ENCODE assay signal across 28 cellular contexts in genomic region chr18:31098878-31099277, GRCh38. TPM values are rescaled to one million over a fixed set of nuclear protein-coding genes. Genes with fewer than 3 reads are reported as not detected.
DNase-seq lines count a peak whose midpoint lies in the region; ATAC-seq and TF ChIP-seq lines count a peak whose summit lies in the region.
"Had no signal": no experiment of that assay in that cellular context is flagged by ENCODE, and none has a peak within 500 bp of the region (broad histone marks: within the 10 kb centered on the region; RNA-seq: fewer than 3 reads in every experiment).

No MANE protein-coding gene starts in this region.

- H3F3A ChIP-seq in PC-3 (ENCODE audit: low read length, unreplicated experiment), result no peaks in the 10 kb centered on the region

- H3K9ac ChIP-seq in PC-3 (ENCODE audit: low read length), result peak overlapping the region; percentile 48
- H3K9ac ChIP-seq in colonic mucosa (ENCODE audit: low read depth in 2 of 2, low read length in 2 of 2), result peak overlapping the region in 1 of 2 donors; percentile 57
- H3K9ac ChIP-seq: GM23248 had no signal

- POLR2A ChIA-PET in PC-3 (lab: Charles Lee; ENCODE audit: unreplicated experiment), result interaction anchor here (0.6 to 1.5 kb wide), 6 partner anchors 56 to 1244 kb away, joined by 3 to 5 read pairs (median 3); no protein-coding TSS in a partner anchor

- no peak for TF ChIP-seq EP300 in suprapubic skin (IDR thresholded peaks at IDR 0.05)

- H3K27me3 ChIP-seq in PC-3 (ENCODE audit: low read length), result no peaks in the 10 kb centered on the region
- no peaks in the 10 kb centered on the region for H3K27me3 ChIP-seq in colonic mucosa
- peaks cover 11% of the 10 kb centered on the region for H3K27me3 ChIP-seq in suprapubic skin
- H3K27me3 ChIP-seq: upper lobe of left lung had no signal

- H3K4me1 ChIP-seq in PC-3 (ENCODE audit: insufficient read depth, low read length), result peaks cover 54% of the 10 kb centered on the region
- H3K4me1 ChIP-seq in colonic mucosa, result peaks cover 3% of the 10 kb centered on the region
- peaks cover 11% of the 10 kb centered on the region for H3K4me1 ChIP-seq in mucosa of descending colon (ENCODE audit: low read depth)
- H3K4me1 ChIP-seq in suprapubic skin, result peaks cover 19% of the 10 kb centered on the region

- no TSS peak for BruUV-seq in PC-3 (replicated peaks; lab: Mats Ljungman, UMichigan)

- intact Hi-C loops in PC-3 (cut with micrococcal nuclease) (loop anchor here (1.0 to 2.0 kb wide), 4 partner anchors 54 to 302 kb away; no protein-coding TSS in a partner anchor), colonic mucosa (cut with DNase I) (no loop called here), mucosa of descending colon (cut with DNase I, micrococcal nuclease) (no loop called here)

- H3K9me3 ChIP-seq in PC-3 (ENCODE audit: low read length) (no peaks in the 10 kb centered on the region), colonic mucosa (no peaks in the 10 kb centered on the region), mucosa of descending colon (no peaks in the 10 kb centered on the region), suprapubic skin (no peaks in the 10 kb centered on the region)
- H3K9me3 ChIP-seq: sigmoid colon, upper lobe of left lung had no signal

- no peak for TF ChIP-seq POLR2A in suprapubic skin (IDR thresholded peaks at IDR 0.05)

- H3K4me2 ChIP-seq in PC-3 (ENCODE audit: low read length), result peak overlapping the region; percentile 86

- H3K4me3 ChIP-seq in PC-3 (ENCODE audit: low read length) (peak overlapping the region; percentile 33; the same call in 1 of the 2 replicates), colonic mucosa (no peak overlapping the region), mucosa of descending colon (no peak overlapping the region), suprapubic skin (no peak overlapping the region)
- H3K4me3 ChIP-seq: GM23248, sigmoid colon, upper lobe of left lung had no signal

- H3K79me2 ChIP-seq in PC-3 (ENCODE audit: low read length), result peaks cover 34% of the 10 kb centered on the region

- no peak for TF ChIP-seq CTCF in PC-3 (conservative IDR thresholded peaks at IDR 0.05; ENCODE audit: low read depth, low read length)
- no peak for TF ChIP-seq CTCF in colonic mucosa (IDR thresholded peaks at IDR 0.05)
- TF ChIP-seq CTCF in mucosa of descending colon (IDR thresholded peaks at IDR 0.05), result no peak
- TF ChIP-seq CTCF in suprapubic skin (IDR thresholded peaks at IDR 0.05), result no peak

- CTCF ChIA-PET in PC-3 (lab: Charles Lee), result no interaction called here

- H3K27ac ChIP-seq in PC-3 (ENCODE audit: low read length) (peak overlapping the region; percentile 88), colonic mucosa (peak overlapping the region; percentile 94), suprapubic skin (peak overlapping the region; percentile 95)
- H3K27ac ChIP-seq: brain microvascular endothelial cell, GM23248, sigmoid colon, upper lobe of left lung had no signal

- ATAC-seq in PC-3 (peak; percentile 20), mucosa of descending colon (peak; percentile 4)
- ATAC-seq: activated CD8-positive, alpha-beta T cell treated with anti-CD3 and anti-CD28 coated beads, Interleukin-2, amount 10 ng/mL, durations not matched to agents 7 days and 5 days; naive thymus-derived CD4-positive, alpha-beta T cell; Panc1 had no signal

- no peaks in the 10 kb centered on the region for H3K9me2 ChIP-seq in PC-3 (replicated peaks; ENCODE audit: low read length)

- H3K36me3 ChIP-seq in PC-3 (ENCODE audit: low read depth, low read length), result no peaks in the 10 kb centered on the region
- H3K36me3 ChIP-seq in colonic mucosa, result no peaks in the 10 kb centered on the region
- H3K36me3 ChIP-seq in mucosa of descending colon (ENCODE audit: low read depth), result no peaks in the 10 kb centered on the region
- no peaks in the 10 kb centered on the region for H3K36me3 ChIP-seq in suprapubic skin
- H3K36me3 ChIP-seq: brain microvascular endothelial cell, sigmoid colon, upper lobe of left lung had no signal

- H2AFZ ChIP-seq in PC-3 (ENCODE audit: low read length), result no peak overlapping the region
- H2AFZ ChIP-seq: GM23248 had no signal

- DNase-seq in PC-3 (peak; percentile 54), colonic mucosa (no peak), mucosa of descending colon (no peak), suprapubic skin (ENCODE audit: low spot score in 2 of 2) (no peak), NCI-H446 (lab: John Stamatoyannopoulos, UW) (no peak), A172 (ENCODE audit: low spot score) (no peak), inferior parietal cortex (ENCODE audit: extremely low spot score) (no peak)
- no peak for DNase-seq in stimulated activated CD8-positive, alpha-beta memory T cell treated with anti-CD3 and anti-CD28 coated beads, Interleukin-4, amount 100 ng/mL, for 48 hours
- DNase-seq: activated CD4-positive, alpha-beta T cell treated with anti-CD3 and anti-CD28 coated beads for 1 hour; activated CD8-positive, alpha-beta T cell treated with anti-CD3 and anti-CD28 coated beads, Interleukin-2, amount 10 ng/mL, durations not matched to agents 7 days and 5 days; activated effector memory CD4-positive, alpha-beta T cell treated with anti-CD3 and anti-CD28 coated beads, Interleukin-2, amount 50 U/mL, for 16 hours; activated T-cell treated with anti-CD3 and anti-CD28 coated beads for 4 hours; brain microvascular endothelial cell; CD4-positive, alpha-beta T cell; GM23248; head of caudate nucleus; HFFc6; left colon; naive thymus-derived CD4-positive, alpha-beta T cell; NCI-H1436 treated with DMSO at 0.1 percent for 48 hours; NCI-H524; NK-92 treated with Interleukin-12 subunit alpha and Interleukin-12 subunit beta, amount 100 ng/mL, for 24 hours; posterior cingulate gyrus; SIG-M5; sigmoid colon; T-helper 1 cell; upper lobe of left lung had no signal

- no peaks in the 10 kb centered on the region for H4K20me1 ChIP-seq in PC-3 (ENCODE audit: low read length)

RNA-seq across cellular contexts. Expression of gene DSC2, which starts 3.3 kb away (rescaled TPM):
- 4.8 and 6.9 TPM in 2 replicates for total RNA-seq in PC-3 (2014; rRNA removed)
- total RNA-seq in colonic mucosa, result 100 to 1,000 TPM; 141 to 184 TPM
- total RNA-seq in mucosa of descending colon, result 100 to 1,000 TPM in 2 of 3 donors, 10 to 100 TPM in 1; 78.3 to 222 (median 141) TPM
- total RNA-seq in suprapubic skin, result 10 to 100 TPM; 26.2 to 36.4 (median 32.3) TPM
- not detected in 2 replicates for total RNA-seq in A172 (2014; rRNA removed; shearing (Covaris generic))
- total RNA-seq: activated CD8-positive, alpha-beta T cell treated with anti-CD3 and anti-CD28 coated beads, Interleukin-2, amount 10 ng/mL, durations not matched to agents 7 days and 5 days; CD4-positive, alpha-beta T cell; GM23248; HFFc6 had no signal

RNA-seq across cellular contexts. Expression of gene DSC3, which starts 56.3 kb away (rescaled TPM):
- 11.1 and 14.6 TPM in 2 replicates for total RNA-seq in PC-3 (2014; rRNA removed)
- under 1 TPM; 0.27 to 0.37 TPM for total RNA-seq in colonic mucosa
- under 1 TPM in 2 of 3 donors, not detected in 1; 0.19 to 0.61 TPM for total RNA-seq in mucosa of descending colon
- total RNA-seq in suprapubic skin, result 100 to 1,000 TPM; 497 to 826 (median 664) TPM
- not detected in 2 replicates for total RNA-seq in A172 (2014; rRNA removed; shearing (Covaris generic))
- total RNA-seq: activated CD8-positive, alpha-beta T cell treated with anti-CD3 and anti-CD28 coated beads, Interleukin-2, amount 10 ng/mL, durations not matched to agents 7 days and 5 days; CD4-positive, alpha-beta T cell; GM23248; HFFc6; naive thymus-derived CD4-positive, alpha-beta T cell had no signal

Comparison
In these comparisons a context has a peak if more than half of its experiments do, and no peak if none do; other contexts are left out.
1. RNA of gene DSC3, which starts 56.3 kb away (total RNA-seq): 497 to 826 TPM in suprapubic skin; 11.1 to 14.6 TPM in PC-3, 0.27 to 0.37 TPM in colonic mucosa, 0.19 to 0.61 TPM in mucosa of descending colon and not detected in A172; every median in the first group is over 10 times any median in the second.
2. Peak in every context shown above with its lines, with median percentiles within 50 percentile points of each other: H3K27ac ChIP-seq.